12 cellular contexts compared by ENCODE assay signal in genomic region chr1:21587602-21587953, GRCh38.
"Had no signal": no experiment of that assay in that cellular context is flagged by ENCODE, and none has a peak within 500 bp of the region (broad histone marks: within the 10 kb centered on the region; RNA-seq: fewer than 3 reads in every experiment).

No MANE protein-coding gene starts in this region.

- H3K27ac ChIP-seq: esophagus muscularis mucosa, right atrium auricular region, upper lobe of left lung had no signal

- H3K36me3 ChIP-seq: esophagus muscularis mucosa, right atrium auricular region, upper lobe of left lung had no signal

- H3K4me3 Mint-ChIP-seq: activated CD8-positive, alpha-beta T cell treated with anti-CD3 and anti-CD28 coated beads for 36 hours; activated T-cell treated with anti-CD3 and anti-CD28 coated beads, Interleukin-2, amount 50 U/mL, for 72 hours; naive thymus-derived CD4-positive, alpha-beta T cell had no signal

- H3K9me3 ChIP-seq: esophagus muscularis mucosa, right atrium auricular region, upper lobe of left lung had no signal

- ATAC-seq: activated CD8-positive, alpha-beta T cell treated with anti-CD3 and anti-CD28 coated beads for 36 hours; activated T-cell treated with anti-CD3 and anti-CD28 coated beads, Interleukin-2, amount 50 U/mL, for 72 hours; naive thymus-derived CD4-positive, alpha-beta T cell had no signal

- DNase-seq: activated CD4-positive, alpha-beta T cell treated with anti-CD3 and anti-CD28 coated beads for 1 hour; activated CD8-positive, alpha-beta memory T cell treated with anti-CD3 and anti-CD28 coated beads, Interleukin-2, amount 50 U/mL, for 4 hours; activated CD8-positive, alpha-beta T cell treated with anti-CD3 and anti-CD28 coated beads for 36 hours; activated T-cell treated with anti-CD3 and anti-CD28 coated beads, Interleukin-2, amount 50 U/mL, for 72 hours; naive thymus-derived CD4-positive, alpha-beta T cell; stimulated activated CD4-positive, alpha-beta T cell treated with anti-CD3 and anti-CD28 coated beads, Interleukin-2, amount 100 ng/mL, for 24 hours; stimulated activated naive CD4-positive, alpha-beta T cell; T-helper 9 cell had no signal

- H3K27ac Mint-ChIP-seq: activated CD8-positive, alpha-beta T cell treated with anti-CD3 and anti-CD28 coated beads for 36 hours; activated T-cell treated with anti-CD3 and anti-CD28 coated beads, Interleukin-2, amount 50 U/mL, for 72 hours; naive thymus-derived CD4-positive, alpha-beta T cell had no signal

- H3K27me3 ChIP-seq: right atrium auricular region, upper lobe of left lung had no signal

- H3K9me3 Mint-ChIP-seq: activated CD8-positive, alpha-beta T cell treated with anti-CD3 and anti-CD28 coated beads for 36 hours; activated T-cell treated with anti-CD3 and anti-CD28 coated beads, Interleukin-2, amount 50 U/mL, for 72 hours; naive thymus-derived CD4-positive, alpha-beta T cell had no signal

- H3K36me3 Mint-ChIP-seq: naive thymus-derived CD4-positive, alpha-beta T cell had no signal

- H3K4me3 ChIP-seq: esophagus muscularis mucosa, lung, right atrium auricular region, upper lobe of left lung had no signal
